In the genomic region with DNA sequence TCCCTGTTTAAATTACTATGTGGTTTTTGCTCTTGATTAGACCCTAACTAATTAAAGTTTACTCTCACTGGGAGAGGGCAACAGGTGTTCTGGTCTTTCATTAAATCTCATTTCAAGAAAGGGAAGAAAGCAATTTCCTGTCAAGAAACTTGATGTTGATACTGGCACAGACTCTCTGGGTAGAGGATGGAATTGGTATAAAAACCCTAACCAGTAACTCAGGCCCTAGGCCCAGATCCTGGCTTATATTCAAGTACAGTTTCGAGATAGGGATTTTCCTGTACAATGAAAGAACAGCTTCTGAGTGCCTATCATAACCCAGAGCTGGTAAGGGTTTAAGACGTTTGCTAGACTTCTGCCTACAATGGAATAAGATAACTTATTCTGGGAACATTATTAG, we compare ENCODE assay signal across 12 cellular contexts.
DNase-seq lines count a peak whose midpoint lies in the region; ATAC-seq, FAIRE-seq and TF ChIP-seq lines count a peak whose summit lies in the region.
"Had no signal": no experiment of that assay in that cellular context is flagged by ENCODE, and none has a peak within 500 bp of the region (broad histone marks: within the 10 kb centered on the region; RNA-seq: fewer than 3 reads in every experiment).

No MANE protein-coding gene starts in this region.

- FAIRE-seq in endothelial cell of umbilical vein (lab: Jason Lieb, UNC): peak; percentile 69

- H3K4me1 ChIP-seq in endothelial cell of umbilical vein (ENCODE audit: control insufficient read depth, extremely low read depth, insufficient read depth, low read length): no peaks in the 10 kb centered on the region

- no peaks in the 10 kb centered on the region for H3K79me2 ChIP-seq in endothelial cell of umbilical vein (ENCODE audit: control insufficient read depth, insufficient read depth, low read length)

- BruUV-seq in endothelial cell of umbilical vein (replicated peaks; lab: Mats Ljungman, UMichigan): no TSS peak

- in situ Hi-C loops in GM13977 (cut with MboI; ENCODE audit: low pct_unique_long_range_greater_than_20kb, low sequenced_read_pairs, unreplicated experiment): no loop called here

- no peak overlapping the region for H3K9ac ChIP-seq in endothelial cell of umbilical vein (replicated peaks; ENCODE audit: extremely low read depth, insufficient read depth, low read length)

- ATAC-seq in GM18508 (IDR thresholded peaks at IDR 0.05; ENCODE audit: insufficient read depth, unreplicated experiment) (peak; percentile 17), GM21576 (IDR thresholded peaks at IDR 0.05; ENCODE audit: unreplicated experiment) (peak; percentile 41), HG03469 (IDR thresholded peaks at IDR 0.05; ENCODE audit: unreplicated experiment) (peak; percentile 15)

- no peaks in the 10 kb centered on the region for H3K9me3 ChIP-seq in endothelial cell of umbilical vein (replicated peaks; ENCODE audit: control insufficient read depth, insufficient read depth, low read length)

- CTCF ChIA-PET in endothelial cell of umbilical vein (lab: Charles Lee): interaction anchor here (1.1 to 1.4 kb wide), 2 partner anchors 53 to 650 kb away, joined by 3 read pairs; no protein-coding TSS in a partner anchor

- TF ChIP-seq CTCF in endothelial cell of umbilical vein (IDR thresholded peaks at IDR 0.05; ENCODE audit: extremely low read depth in 1 of 2, insufficient read depth in 1 of 2, low read depth in 1 of 2, low read length in 2 of 2): no peak
- TF ChIP-seq CTCF in GM13977 (IDR thresholded peaks at IDR 0.05; ENCODE audit: extremely low read depth, insufficient read depth, missing control alignments): no peak

- no peak overlapping the region for H3K27ac ChIP-seq in endothelial cell of umbilical vein (ENCODE audit: insufficient read depth, low read depth, low read length)
- H3K27ac ChIP-seq: RWPE1 had no signal

- H3K27me3 ChIP-seq in endothelial cell of umbilical vein (ENCODE audit: control insufficient read depth in 2 of 2, insufficient read depth in 2 of 2, low read length in 2 of 2): no peaks in the 10 kb centered on the region

- dilution Hi-C loops in endothelial cell of umbilical vein (cut with MboI; ENCODE audit: extremely low pct_ligation_motif_present, low sequenced_read_pairs): no loop called here

- H2AFZ ChIP-seq in endothelial cell of umbilical vein (ENCODE audit: low read depth, low read length): no peak overlapping the region

- TF ChIP-seq POLR2A in endothelial cell of umbilical vein (IDR thresholded peaks at IDR 0.05; ENCODE audit: low read depth, low read length) (no peak), erythroblast (IDR thresholded peaks at IDR 0.05; ENCODE audit: low read length) (no peak)

- no peak overlapping the region for H3K4me2 ChIP-seq in endothelial cell of umbilical vein (ENCODE audit: insufficient read depth, low read length)

- POLR2A ChIA-PET in endothelial cell of umbilical vein (lab: Charles Lee): no interaction called here

- intact Hi-C loops in endothelial cell of umbilical vein (cut with micrococcal nuclease): no loop called here

- H3K36me3 ChIP-seq in endothelial cell of umbilical vein (ENCODE audit: control insufficient read depth in 2 of 2, extremely low read depth in 1 of 2, insufficient read depth in 2 of 2, low read length in 2 of 2): no peaks in the 10 kb centered on the region

- no peak overlapping the region for H3K4me3 ChIP-seq in endothelial cell of umbilical vein (replicated peaks in 1 of 3; ENCODE audit: insufficient read depth in 1 of 3, low read depth in 1 of 3, low read length in 3 of 3)

- H3K9me1 ChIP-seq in endothelial cell of umbilical vein (replicated peaks; ENCODE audit: control insufficient read depth, extremely low read depth, insufficient read depth, low read length): no peaks in the 10 kb centered on the region

- DNase-seq in endothelial cell of umbilical vein (ENCODE audit: low read depth, low spot score) (peak; percentile 54), GM13977 (ENCODE audit: low spot score) (no peak), NCI-H1105 treated with DMSO at 0.1 percent for 48 hours (lab: John Stamatoyannopoulos, UW) (no peak), erythroblast (lab: John Stamatoyannopoulos, UW) (no peak), NCI-H774 (lab: John Stamatoyannopoulos, UW) (no peak)
- DNase-seq: DMS79, foreskin fibroblast, nephron progenitor cell had no signal

- H4K20me1 ChIP-seq in endothelial cell of umbilical vein (replicated peaks; ENCODE audit: control insufficient read depth, extremely low read depth, insufficient read depth, low read length): no peaks in the 10 kb centered on the region

TF ChIP-seq in endothelial cell of umbilical vein, 7 proteins besides CTCF, POLR2A, EP300 and RAD21:
- TF ChIP-seq GATA2 (IDR thresholded peaks at IDR 0.05; ENCODE audit: insufficient read depth, insufficient read length, low read depth, low read length): no peak
- no peak for TF ChIP-seq MYC (IDR thresholded peaks at IDR 0.05; ENCODE audit: low read depth, low read length)
- no peak for TF ChIP-seq POLR2AphosphoS5 (IDR thresholded peaks at IDR 0.05; ENCODE audit: insufficient read depth, low read depth, low read length)
- no peak for TF ChIP-seq FOS (IDR thresholded peaks at IDR 0.05; ENCODE audit: borderline replicate concordance, insufficient read depth, low read length)
- TF ChIP-seq JUN (IDR thresholded peaks at IDR 0.05; ENCODE audit: borderline replicate concordance, insufficient read depth, insufficient read length, low read depth): no peak
- TF ChIP-seq, protein P1, sequence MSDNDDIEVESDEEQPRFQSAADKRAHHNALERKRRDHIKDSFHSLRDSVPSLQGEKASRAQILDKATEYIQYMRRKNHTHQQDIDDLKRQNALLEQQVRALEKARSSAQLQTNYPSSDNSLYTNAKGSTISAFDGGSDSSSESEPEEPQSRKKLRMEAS (IDR thresholded peaks at IDR 0.05; ENCODE audit: insufficient read depth, insufficient read length): no peak
- TF ChIP-seq EZH2 (IDR thresholded peaks at IDR 0.05; ENCODE audit: borderline replicate concordance, low read depth, low read length, severe bottlenecking): no peak
TF ChIP-seq in endothelial cell of umbilical vein: peak in this region for 0.
